16 cellular contexts compared by ENCODE assay signal in genomic region chr13:27918041-27918917, GRCh38. TPM values are rescaled to one million over a fixed set of nuclear protein-coding genes. Genes with fewer than 3 reads are reported as not detected.
A peak's percentile ranks its signal among the peaks of the same experiment; 100 is the strongest.
DNase-seq lines count a peak whose midpoint lies in the region; ATAC-seq and TF ChIP-seq lines count a peak whose summit lies in the region.
"Had no signal": no experiment of that assay in that cellular context is flagged by ENCODE, and none has a peak within 500 bp of the region (broad histone marks: within the 10 kb centered on the region; RNA-seq: fewer than 3 reads in every experiment).

No MANE protein-coding gene starts in this region.

- no peaks in the 10 kb centered on the region for H3K79me2 ChIP-seq in hepatocyte

- no peak overlapping the region for H3K4me3 Mint-ChIP-seq in T-helper 2 cell treated with Interferon-gamma antibody and Interleukin-4, amounts not matched to agents 5 μg/mL and 100 μg/mL, for 36 hours
- H3K4me3 Mint-ChIP-seq in T-helper 17 cell, result peak overlapping the region; percentile 60
- H3K4me3 Mint-ChIP-seq in progenitor cell of endocrine pancreas (ENCODE audit: low read depth), result peak overlapping the region; percentile 99
- H3K4me3 Mint-ChIP-seq: dendritic cell treated with granulocyte-macrophage colony-stimulating factor and Interleukin-4, amounts not matched to agents 40 ng/mL and 50 ng/mL, for 4 days had no signal

- H3K4me2 ChIP-seq in hepatocyte, result peak overlapping the region; percentile 81

- peak overlapping the region; percentile 45 for H3K27ac Mint-ChIP-seq in T-helper 2 cell treated with Interferon-gamma antibody and Interleukin-4, amounts not matched to agents 5 μg/mL and 100 μg/mL, for 36 hours
- H3K27ac Mint-ChIP-seq in T-helper 17 cell (no peak overlapping the region), progenitor cell of endocrine pancreas (peak overlapping the region; percentile 100)
- H3K27ac Mint-ChIP-seq: dendritic cell treated with granulocyte-macrophage colony-stimulating factor and Interleukin-4, amounts not matched to agents 40 ng/mL and 50 ng/mL, for 4 days had no signal

- H3K4me3 ChIP-seq in hepatocyte, result no peak overlapping the region
- H3K4me3 ChIP-seq: A549, vagina had no signal

- H3K9me3 Mint-ChIP-seq in T-helper 2 cell treated with Interferon-gamma antibody and Interleukin-4, amounts not matched to agents 5 μg/mL and 100 μg/mL, for 36 hours, result no peaks in the 10 kb centered on the region
- no peaks in the 10 kb centered on the region for H3K9me3 Mint-ChIP-seq in progenitor cell of endocrine pancreas (ENCODE audit: low read depth)
- H3K9me3 Mint-ChIP-seq: dendritic cell treated with granulocyte-macrophage colony-stimulating factor and Interleukin-4, amounts not matched to agents 40 ng/mL and 50 ng/mL, for 4 days had no signal

- H3K27ac ChIP-seq in hepatocyte, result peak overlapping the region; percentile 27
- H3K27ac ChIP-seq: A549, foreskin keratinocyte, vagina had no signal

- peaks cover 74% of the 10 kb centered on the region for H3K27me3 Mint-ChIP-seq in T-helper 2 cell treated with Interferon-gamma antibody and Interleukin-4, amounts not matched to agents 5 μg/mL and 100 μg/mL, for 36 hours (ENCODE audit: low read depth)
- peaks cover 87% of the 10 kb centered on the region for H3K27me3 Mint-ChIP-seq in T-helper 17 cell
- no peaks in the 10 kb centered on the region for H3K27me3 Mint-ChIP-seq in progenitor cell of endocrine pancreas

- peaks cover 19% of the 10 kb centered on the region for H3K4me1 ChIP-seq in hepatocyte (ENCODE audit: insufficient read depth)
- H3K4me1 ChIP-seq: A549, foreskin keratinocyte had no signal

- TF ChIP-seq CTCF in hepatocyte (IDR thresholded peaks at IDR 0.05; ENCODE audit: poor library complexity) (no peak), progenitor cell of endocrine pancreas (IDR thresholded peaks at IDR 0.05; ENCODE audit: unreplicated experiment) (no peak)

- intact Hi-C loops in left colon (cut with DNase I, micrococcal nuclease), result no loop called here

- H3K4me1 Mint-ChIP-seq in T-helper 2 cell treated with Interferon-gamma antibody and Interleukin-4, amounts not matched to agents 5 μg/mL and 100 μg/mL, for 36 hours (ENCODE audit: low read depth), result peaks cover 5% of the 10 kb centered on the region
- H3K4me1 Mint-ChIP-seq in T-helper 17 cell (peaks cover 23% of the 10 kb centered on the region), progenitor cell of endocrine pancreas (ENCODE audit: low read depth) (peaks cover 37% of the 10 kb centered on the region)

- DNase-seq in T-helper 2 cell treated with Interferon-gamma antibody and Interleukin-4, amounts not matched to agents 5 μg/mL and 100 μg/mL, for 36 hours (ENCODE audit: low spot score), result no peak
- DNase-seq in T-helper 2 cell (no peak), T-helper 17 cell (no peak), hepatocyte (ENCODE audit: low spot score) (no peak), progenitor cell of endocrine pancreas (ENCODE audit: low spot score, unreplicated experiment) (peak; percentile 71), DMS153 treated with DMSO at 0.1 percent for 48 hours (lab: John Stamatoyannopoulos, UW; ENCODE audit: unreplicated experiment) (no peak), left colon (no peak)
- DNase-seq: activated CD4-positive, alpha-beta T cell treated with anti-CD3 and anti-CD28 coated beads, Interleukin-2, amount 50 U/mL, for 48 hours; DMS 273 treated with DMSO at 0.1 percent for 48 hours; foreskin keratinocyte had no signal

- H3K36me3 ChIP-seq in hepatocyte (replicated peaks; ENCODE audit: insufficient read depth, low read depth), result no peaks in the 10 kb centered on the region
- H3K36me3 ChIP-seq: vagina had no signal

- 12% methylated on average over 37 of the region's 46 CpGs for WGBS in hepatocyte (ENCODE audit: low lambda C conversion rate, missing lambda C conversion rate)

- peaks cover 4% of the 10 kb centered on the region for H3K36me3 Mint-ChIP-seq in T-helper 2 cell treated with Interferon-gamma antibody and Interleukin-4, amounts not matched to agents 5 μg/mL and 100 μg/mL, for 36 hours (ENCODE audit: low read depth)
- no peaks in the 10 kb centered on the region for H3K36me3 Mint-ChIP-seq in T-helper 17 cell (ENCODE audit: low read depth)
- H3K36me3 Mint-ChIP-seq in progenitor cell of endocrine pancreas (ENCODE audit: insufficient read depth), result peaks cover 25% of the 10 kb centered on the region

- no peaks in the 10 kb centered on the region for H4K20me1 ChIP-seq in hepatocyte (ENCODE audit: insufficient read depth, poor library complexity, severe bottlenecking)

- no peak for ATAC-seq in T-helper 17 cell
- ATAC-seq in HG03469 (IDR thresholded peaks at IDR 0.05; ENCODE audit: unreplicated experiment), result no peak
- no peak for ATAC-seq in left colon
- ATAC-seq: A549, foreskin keratinocyte had no signal

- H3K9me3 ChIP-seq in T-helper 17 cell (ENCODE audit: control insufficient read depth, low read length, poor library complexity, severe bottlenecking) (no peaks in the 10 kb centered on the region), hepatocyte (ENCODE audit: low read depth) (no peaks in the 10 kb centered on the region)
- H3K9me3 ChIP-seq: A549, vagina had no signal

- H2AFZ ChIP-seq in hepatocyte, result peak overlapping the region; percentile 41

- no peaks in the 10 kb centered on the region for H3K9me2 ChIP-seq in hepatocyte (replicated peaks; ENCODE audit: insufficient read depth)

- peaks cover 96% of the 10 kb centered on the region for H3K27me3 ChIP-seq in hepatocyte

RNA-seq across cellular contexts. Expression of gene PDX1, which starts 1.5 kb away (rescaled TPM):
- total RNA-seq in T-helper 17 cell (not detected), hepatocyte (0.20 and 1.3 TPM in 2 replicates), progenitor cell of endocrine pancreas (260 and 303 TPM in 2 replicates), left colon (under 1 TPM; 0.67 to 0.76 TPM)
- polyA plus RNA-seq in hepatocyte, result 0.95 and 1.8 TPM in 2 replicates
- total RNA-seq: foreskin keratinocyte, myocyte, vagina had no signal
- polyA plus RNA-seq: foreskin keratinocyte, keratinocyte had no signal

RNA-seq across cellular contexts. Expression of gene CDX2, which starts 50.8 kb away (rescaled TPM):
- total RNA-seq in T-helper 17 cell (not detected), hepatocyte (34.6 and 40.0 TPM in 2 replicates), progenitor cell of endocrine pancreas (24.8 and 31.0 TPM in 2 replicates), left colon (100 to 1,000 TPM; 266 to 293 TPM)
- polyA plus RNA-seq in hepatocyte, result 52.4 and 60.6 TPM in 2 replicates
- total RNA-seq: foreskin keratinocyte, myocyte, vagina had no signal
- polyA plus RNA-seq: foreskin keratinocyte, keratinocyte had no signal

Comparison
In these comparisons a context has a peak if more than half of its experiments do, and no peak if none do; other contexts are left out.
1. RNA of gene PDX1, which starts 1.5 kb away (total RNA-seq): 260 to 303 TPM in progenitor cell of endocrine pancreas; 0.20 to 1.3 TPM in hepatocyte, 0.67 to 0.76 TPM in left colon and not detected in T-helper 17 cell; every median in the first group is over 100 times any median in the second.
2. RNA of gene CDX2, which starts 50.8 kb away (total RNA-seq): 266 to 293 TPM in left colon, 34.6 to 40.0 TPM in hepatocyte and 24.8 to 31.0 TPM in progenitor cell of endocrine pancreas; not detected in T-helper 17 cell; every median in the first group is over 10 times any median in the second.